22 cellular contexts compared by ENCODE assay signal in the genomic region with DNA sequence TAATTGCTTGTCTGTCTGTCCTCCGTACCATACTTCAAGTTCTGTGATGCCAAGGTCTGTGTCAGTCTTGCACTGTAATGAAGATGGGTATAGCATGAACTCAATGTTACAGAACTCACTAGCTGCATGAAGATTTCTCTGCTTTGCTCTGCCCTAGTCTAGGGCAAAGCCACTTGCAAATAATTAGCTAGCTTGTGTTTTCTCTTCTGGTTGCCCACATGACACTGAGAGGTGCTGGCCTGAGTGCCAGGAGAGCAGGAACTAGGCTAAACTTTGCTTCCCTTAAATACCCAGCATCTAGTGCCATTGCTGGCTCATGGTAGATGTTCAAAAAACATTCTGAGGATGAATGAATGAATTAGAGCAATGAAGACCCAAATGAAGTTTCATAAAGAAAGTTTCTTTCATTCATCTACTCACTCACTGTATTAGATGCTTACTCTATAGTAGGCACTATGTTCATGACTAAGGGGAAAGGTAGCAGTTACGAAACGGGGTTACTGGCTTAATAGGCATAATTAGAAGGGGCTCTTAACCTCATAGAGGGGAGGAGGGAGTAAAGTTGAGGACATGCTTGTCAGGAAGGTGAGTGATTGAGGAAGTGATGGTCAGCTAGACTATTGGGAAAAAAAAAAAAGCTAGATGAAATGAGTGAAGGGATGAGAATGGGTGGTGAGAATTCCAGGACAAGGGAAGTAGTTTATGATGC. TPM values are rescaled to one million over a fixed set of nuclear protein-coding genes. Genes with fewer than 3 reads are reported as not detected.
DNase-seq lines count a peak whose midpoint lies in the region; ATAC-seq, FAIRE-seq and TF ChIP-seq lines count a peak whose summit lies in the region.
"Had no signal": no experiment of that assay in that cellular context is flagged by ENCODE, and none has a peak within 500 bp of the region (broad histone marks: within the 10 kb centered on the region; RNA-seq: fewer than 3 reads in every experiment).

No MANE protein-coding gene starts in this region.

- H3K27ac Mint-ChIP-seq in activated T-cell treated with anti-CD3 and anti-CD28 coated beads, Interleukin-2, amount 50 U/mL, for 72 hours: peak overlapping the region; percentile 85
- no peak overlapping the region for H3K27ac Mint-ChIP-seq in astrocyte (ENCODE audit: unreplicated experiment)
- H3K27ac Mint-ChIP-seq in stimulated activated naive CD8-positive, alpha-beta T cell treated with anti-CD3 and anti-CD28 coated beads, Interleukin-15, amount 100 ng/mL, for 72 hours: peak overlapping the region; percentile 3 to 72
- H3K27ac Mint-ChIP-seq: dendritic cell treated with granulocyte-macrophage colony-stimulating factor and Interleukin-4, amounts not matched to agents 40 ng/mL and 50 ng/mL, for 4 days had no signal

- H3K27ac ChIP-seq in HCT116 (ENCODE audit: low read depth, low read length) (no peak overlapping the region), astrocyte (ENCODE audit: low read depth, low read length) (no peak overlapping the region)
- H3K27ac ChIP-seq: SJCRH30, upper lobe of left lung had no signal

- no peak for FAIRE-seq in astrocyte (lab: Jason Lieb, UNC)
- FAIRE-seq: frontal cortex, HTR-8/SVneo had no signal

- H3K9me3 Mint-ChIP-seq in activated T-cell treated with anti-CD3 and anti-CD28 coated beads, Interleukin-2, amount 50 U/mL, for 72 hours: no peaks in the 10 kb centered on the region
- no peaks in the 10 kb centered on the region for H3K9me3 Mint-ChIP-seq in astrocyte (ENCODE audit: unreplicated experiment)
- no peaks in the 10 kb centered on the region for H3K9me3 Mint-ChIP-seq in stimulated activated naive CD8-positive, alpha-beta T cell treated with anti-CD3 and anti-CD28 coated beads, Interleukin-15, amount 100 ng/mL, for 72 hours
- H3K9me3 Mint-ChIP-seq: activated naive CD4-positive, alpha-beta T cell treated with anti-CD3 and anti-CD28 coated beads for 36 hours; dendritic cell treated with granulocyte-macrophage colony-stimulating factor and Interleukin-4, amounts not matched to agents 40 ng/mL and 50 ng/mL, for 4 days had no signal

- H3K4me3 ChIP-seq in HCT116 (replicated peaks in 1 of 2; ENCODE audit: low read depth in 1 of 2, low read length in 2 of 2) (no peak overlapping the region), astrocyte (ENCODE audit: insufficient read depth, low read depth, low read length) (no peak overlapping the region)
- H3K4me3 ChIP-seq: SJCRH30, upper lobe of left lung had no signal

- TF ChIP-seq CTCF in HCT116 (IDR thresholded peaks at IDR 0.05 in 2 of 3, conservative IDR thresholded peaks at IDR 0.05 in 1 of 3; ENCODE audit: borderline replicate concordance in 1 of 3, insufficient read depth in 1 of 3, low read depth in 2 of 3, low read length in 2 of 3) (no peak), astrocyte (IDR thresholded peaks at IDR 0.05; ENCODE audit: insufficient read depth, low read depth, low read length) (no peak)

- no peaks in the 10 kb centered on the region for H3K9me3 ChIP-seq in HCT116 (ENCODE audit: control insufficient read depth in 1 of 2, insufficient read depth in 1 of 2, low read depth in 1 of 2, low read length in 2 of 2)
- no peaks in the 10 kb centered on the region for H3K9me3 ChIP-seq in astrocyte (ENCODE audit: insufficient read depth, low read depth, low read length)
- H3K9me3 ChIP-seq: SJCRH30, upper lobe of left lung had no signal

- H3K27me3 ChIP-seq in HCT116 (ENCODE audit: insufficient read depth, low read length) (no peaks in the 10 kb centered on the region), astrocyte (ENCODE audit: insufficient read depth, low read length) (no peaks in the 10 kb centered on the region)
- H3K27me3 ChIP-seq: SJCRH30, upper lobe of left lung had no signal

- CTCF ChIA-PET in HCT116 (lab: Charles Lee): interaction anchor here (0.8 to 1.7 kb wide), 4 partner anchors 8 to 67 kb away, joined by 3 to 6 read pairs (median 3); no protein-coding TSS in a partner anchor

- RAD21 ChIA-PET in HCT116 (lab: Charles Lee; ENCODE audit: low non-redundant PET in 1 of 2, low total read pairs in 2 of 2, uncharacterized antibody in 2 of 2, unreplicated experiment in 2 of 2): interaction anchor here in 1 of 2 experiments (0.6 kb wide), 1 partner anchor 13 kb away, joined by 3 read pairs; no protein-coding TSS in a partner anchor

- H3K4me2 ChIP-seq in HCT116 (ENCODE audit: low read length): peak overlapping the region; percentile 56
- H3K4me2 ChIP-seq in astrocyte (ENCODE audit: low read length): peak overlapping the region; percentile 36

- peak overlapping the region; percentile 53 to 64 for H3K4me3 Mint-ChIP-seq in activated T-cell treated with anti-CD3 and anti-CD28 coated beads, Interleukin-2, amount 50 U/mL, for 72 hours
- H3K4me3 Mint-ChIP-seq in astrocyte (ENCODE audit: unreplicated experiment): no peak overlapping the region
- H3K4me3 Mint-ChIP-seq in stimulated activated naive CD8-positive, alpha-beta T cell treated with anti-CD3 and anti-CD28 coated beads, Interleukin-15, amount 100 ng/mL, for 72 hours: peak overlapping the region in 1 of 2 donors; percentile 16
- H3K4me3 Mint-ChIP-seq: activated naive CD4-positive, alpha-beta T cell treated with anti-CD3 and anti-CD28 coated beads for 36 hours; dendritic cell treated with granulocyte-macrophage colony-stimulating factor and Interleukin-4, amounts not matched to agents 40 ng/mL and 50 ng/mL, for 4 days had no signal

- no peak for DNase-seq in activated T-cell treated with anti-CD3 and anti-CD28 coated beads, Interleukin-2, amount 50 U/mL, for 72 hours
- DNase-seq in activated T-cell treated with anti-CD3 and anti-CD28 coated beads for 4 hours (no peak), HCT116 (ENCODE audit: low read depth, low spot score) (no peak), astrocyte (ENCODE audit: low read depth) (no peak)
- DNase-seq in stimulated activated naive CD8-positive, alpha-beta T cell treated with anti-CD3 and anti-CD28 coated beads, Interleukin-15, amount 100 ng/mL, for 72 hours: no peak
- DNase-seq: EL, erythroblast, left colon, NCI-H1436, NCI-H526 treated with DMSO at 0.1 percent for 48 hours, SJCRH30, upper lobe of left lung had no signal

- TF ChIP-seq POLR2A in HCT116 (IDR thresholded peaks at IDR 0.05; ENCODE audit: borderline replicate concordance, extremely low read depth, insufficient read depth, insufficient read length): no peak

- no peak for TF ChIP-seq RAD21 in HCT116 (IDR thresholded peaks at IDR 0.05; ENCODE audit: low read depth)

- intact Hi-C loops in HCT116 (cut with micrococcal nuclease): no loop called here

- H3K9ac ChIP-seq in HCT116 (ENCODE audit: low read length) (no peak overlapping the region), astrocyte (ENCODE audit: low read length) (no peak overlapping the region)

- H3K4me1 Mint-ChIP-seq in activated T-cell treated with anti-CD3 and anti-CD28 coated beads, Interleukin-2, amount 50 U/mL, for 72 hours (ENCODE audit: low read depth): peaks cover 51% of the 10 kb centered on the region
- H3K4me1 Mint-ChIP-seq in astrocyte (ENCODE audit: low read depth, unreplicated experiment): peaks cover 28% of the 10 kb centered on the region
- H3K4me1 Mint-ChIP-seq in stimulated activated naive CD8-positive, alpha-beta T cell treated with anti-CD3 and anti-CD28 coated beads, Interleukin-15, amount 100 ng/mL, for 72 hours: peaks cover 49% of the 10 kb centered on the region

- no peaks in the 10 kb centered on the region for H3K27me3 Mint-ChIP-seq in activated T-cell treated with anti-CD3 and anti-CD28 coated beads, Interleukin-2, amount 50 U/mL, for 72 hours (ENCODE audit: low read depth)
- peaks cover 7% of the 10 kb centered on the region for H3K27me3 Mint-ChIP-seq in astrocyte (ENCODE audit: low read depth, unreplicated experiment)
- no peaks in the 10 kb centered on the region for H3K27me3 Mint-ChIP-seq in stimulated activated naive CD8-positive, alpha-beta T cell treated with anti-CD3 and anti-CD28 coated beads, Interleukin-15, amount 100 ng/mL, for 72 hours

- H3K79me2 ChIP-seq in HCT116 (ENCODE audit: insufficient read depth, low read length) (peaks cover 1% of the 10 kb centered on the region; the same call in 1 of the 2 replicates), astrocyte (ENCODE audit: insufficient read depth, low read length) (no peaks in the 10 kb centered on the region)

- H3K4me1 ChIP-seq in HCT116 (ENCODE audit: control insufficient read depth in 1 of 2, insufficient read depth in 2 of 2, low read length in 2 of 2) (peaks cover 12 to 31% of the 10 kb centered on the region in 2 experiments; a peak in 3 of 4 replicates), astrocyte (ENCODE audit: insufficient read depth, low read length) (peaks cover 12% of the 10 kb centered on the region)

- H3K36me3 Mint-ChIP-seq in activated T-cell treated with anti-CD3 and anti-CD28 coated beads, Interleukin-2, amount 50 U/mL, for 72 hours (ENCODE audit: insufficient read depth in 2 of 2): peaks cover 0 to 4% of the 10 kb centered on the region in 2 donors
- H3K36me3 Mint-ChIP-seq in astrocyte (ENCODE audit: low read depth, unreplicated experiment): no peaks in the 10 kb centered on the region

- H3K9me2 ChIP-seq in HCT116 (ENCODE audit: insufficient read depth): no peaks in the 10 kb centered on the region

- POLR2A ChIA-PET in HCT116 (lab: Charles Lee): interaction anchor here (0.9 to 1.2 kb wide), 5 partner anchors 10 to 18 kb away, joined by 3 to 5 read pairs (median 4); a partner anchor contains a TSS

- no TSS peak for BruUV-seq in HCT116 (replicated peaks; lab: Mats Ljungman, UMichigan)

- H2AFZ ChIP-seq in HCT116 (ENCODE audit: low read depth, low read length, poor library complexity, severe bottlenecking) (peak overlapping the region; percentile 71), astrocyte (ENCODE audit: low read depth, low read length) (no peak overlapping the region)

- no peak for ATAC-seq in activated T-cell treated with anti-CD3 and anti-CD28 coated beads, Interleukin-2, amount 50 U/mL, for 72 hours (replicated peaks in 1 of 2)
- ATAC-seq in HCT116 (no peak), HG02840 (IDR thresholded peaks at IDR 0.05; ENCODE audit: low FRiP score, unreplicated experiment) (no peak), SK-N-SH treated with all-trans-retinoic acid at 6 μM for 48 hours (no peak), HG03432 (IDR thresholded peaks at IDR 0.05; ENCODE audit: unreplicated experiment) (no peak)
- ATAC-seq in stimulated activated naive CD8-positive, alpha-beta T cell treated with anti-CD3 and anti-CD28 coated beads, Interleukin-15, amount 100 ng/mL, for 72 hours: no peak
- ATAC-seq: left colon had no signal

- H3K36me3 ChIP-seq in HCT116 (ENCODE audit: control insufficient read depth in 1 of 2, insufficient read depth in 2 of 2, low read length in 2 of 2) (no peaks in the 10 kb centered on the region), astrocyte (ENCODE audit: insufficient read depth, low read length) (no peaks in the 10 kb centered on the region)
- H3K36me3 ChIP-seq: SJCRH30, upper lobe of left lung had no signal

- H4K20me1 ChIP-seq in HCT116 (ENCODE audit: insufficient read depth): no peaks in the 10 kb centered on the region
- no peaks in the 10 kb centered on the region for H4K20me1 ChIP-seq in astrocyte (ENCODE audit: insufficient read depth, low read length)

RNA-seq across cellular contexts. Expression of a gene that starts 4.4 kb away (rescaled TPM):
- 10 to 100 TPM; 16.1 to 20.5 TPM for total RNA-seq in activated T-cell treated with anti-CD3 and anti-CD28 coated beads, Interleukin-2, amount 50 U/mL, for 72 hours
- total RNA-seq in HCT116 (2021; ENCODE audit: unreplicated experiment) (33.6 TPM), astrocyte (29.8 and 34.4 TPM in 2 replicates)
- 22.9 and 26.9 TPM in 2 replicates for polyA plus RNA-seq in HCT116 (2012)

RNA-seq across cellular contexts. Expression of a gene that starts 18.6 kb away (rescaled TPM):
- 10 to 100 TPM; 37.9 to 43.7 TPM for total RNA-seq in activated T-cell treated with anti-CD3 and anti-CD28 coated beads, Interleukin-2, amount 50 U/mL, for 72 hours
- total RNA-seq in HCT116 (2021; ENCODE audit: unreplicated experiment) (31.0 TPM), astrocyte (41.6 and 47.5 TPM in 2 replicates)
- polyA plus RNA-seq in HCT116 (2012): 18.1 and 28.2 TPM in 2 replicates

RNA-seq across cellular contexts. Expression of a gene that starts 36.0 kb away (rescaled TPM):
- not detected for total RNA-seq in activated T-cell treated with anti-CD3 and anti-CD28 coated beads, Interleukin-2, amount 50 U/mL, for 72 hours
- total RNA-seq in HCT116 (2021; ENCODE audit: unreplicated experiment): not detected
- not detected in 2 replicates for polyA plus RNA-seq in HCT116 (2012)
- total RNA-seq in astrocyte: not detected in 2 replicates
- total RNA-seq: activated naive CD4-positive, alpha-beta T cell treated with anti-CD3 and anti-CD28 coated beads for 36 hours; frontal cortex; left colon; LHCN-M2; mononuclear cell; pulmonary artery endothelial cell; SJCRH30; upper lobe of left lung had no signal
